ENCODE assay signal across 11 cellular contexts in the genomic region with DNA sequence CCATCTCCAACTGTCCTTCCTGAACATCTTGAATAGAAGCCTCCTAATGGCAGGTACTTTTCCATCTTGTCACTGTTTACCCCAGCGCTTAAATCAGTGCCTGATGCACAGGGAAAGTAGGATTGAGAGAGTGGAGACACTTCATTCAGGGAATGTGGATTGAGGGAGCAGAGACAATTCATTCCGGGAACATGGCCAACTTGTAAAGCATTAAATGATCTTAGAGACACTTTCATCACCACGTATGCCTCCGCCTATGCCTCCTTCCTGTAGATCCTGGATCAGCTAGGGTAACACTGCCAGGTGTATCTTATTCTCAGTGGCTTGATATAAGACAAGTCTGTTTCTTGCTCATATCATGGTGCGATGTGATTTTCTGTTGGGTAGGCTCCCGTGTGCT.
"Had no signal": no experiment of that assay in that cellular context is flagged by ENCODE, and none has a peak within 500 bp of the region (broad histone marks: within the 10 kb centered on the region; RNA-seq: fewer than 3 reads in every experiment).

No MANE protein-coding gene starts in this region.

- ATAC-seq: activated naive CD8-positive, alpha-beta T cell treated with anti-CD3 and anti-CD28 coated beads, Interleukin-2, amount 50 U/mL, for 24 hours; gastrocnemius medialis; pancreas had no signal

- H3K27ac ChIP-seq: ascending aorta, colonic mucosa, gastrocnemius medialis, pancreas, skin epidermis had no signal

- H3K36me3 ChIP-seq: ascending aorta, colonic mucosa, gastrocnemius medialis, pancreas had no signal

- H3K4me3 ChIP-seq: ascending aorta, colonic mucosa, gastrocnemius medialis, pancreas, skin epidermis had no signal

- H3K9me3 ChIP-seq: ascending aorta, colonic mucosa, gastrocnemius medialis, pancreas had no signal

- H3K27ac Mint-ChIP-seq: activated B cell treated with CpG ODN at 0.5 μM for 24 hours; activated CD4-positive, alpha-beta T cell treated with anti-CD3 and anti-CD28 coated beads, Interleukin-2, amount 10 ng/mL, durations not matched to agents 24 days and 14 days; activated naive CD8-positive, alpha-beta T cell treated with anti-CD3 and anti-CD28 coated beads, Interleukin-2, amount 50 U/mL, for 24 hours; mesothelial cell of epicardium had no signal

- H3K4me3 Mint-ChIP-seq: activated B cell treated with CpG ODN at 0.5 μM for 24 hours; activated CD4-positive, alpha-beta T cell treated with anti-CD3 and anti-CD28 coated beads, Interleukin-2, amount 10 ng/mL, durations not matched to agents 24 days and 14 days; activated naive CD8-positive, alpha-beta T cell treated with anti-CD3 and anti-CD28 coated beads, Interleukin-2, amount 50 U/mL, for 24 hours; mesothelial cell of epicardium had no signal

- H3K36me3 Mint-ChIP-seq: mesothelial cell of epicardium had no signal

- DNase-seq: activated B cell treated with CpG ODN at 0.5 μM for 24 hours; activated CD4-positive, alpha-beta T cell treated with anti-CD3 and anti-CD28 coated beads, Interleukin-2, amount 10 ng/mL, durations not matched to agents 24 days and 14 days; activated naive CD4-positive, alpha-beta T cell treated with Interleukin-2 at 50 U/mL for 16 hours; activated naive CD8-positive, alpha-beta T cell treated with anti-CD3 and anti-CD28 coated beads, Interleukin-2, amount 50 U/mL, for 24 hours; colonic mucosa; gastrocnemius medialis; pancreas; retina had no signal

- H3K4me1 ChIP-seq: ascending aorta, colonic mucosa, gastrocnemius medialis, pancreas had no signal

- H3K9me3 Mint-ChIP-seq: activated B cell treated with CpG ODN at 0.5 μM for 24 hours; activated CD4-positive, alpha-beta T cell treated with anti-CD3 and anti-CD28 coated beads, Interleukin-2, amount 10 ng/mL, durations not matched to agents 24 days and 14 days; activated naive CD8-positive, alpha-beta T cell treated with anti-CD3 and anti-CD28 coated beads, Interleukin-2, amount 50 U/mL, for 24 hours; mesothelial cell of epicardium had no signal

- H3K4me1 Mint-ChIP-seq: activated B cell treated with CpG ODN at 0.5 μM for 24 hours; activated CD4-positive, alpha-beta T cell treated with anti-CD3 and anti-CD28 coated beads, Interleukin-2, amount 10 ng/mL, durations not matched to agents 24 days and 14 days; activated naive CD8-positive, alpha-beta T cell treated with anti-CD3 and anti-CD28 coated beads, Interleukin-2, amount 50 U/mL, for 24 hours had no signal

- H3K27me3 ChIP-seq: ascending aorta, colonic mucosa, gastrocnemius medialis, pancreas had no signal
